Comparison of ENCODE assay signal across 2 cellular contexts in genomic region chr10:16991011-16991410, GRCh38.
TF ChIP-seq lines count a peak whose summit lies in the region.

No MANE protein-coding gene starts in this region.

TF ChIP-seq in IMR-90, 13 proteins besides CTCF, POLR2A, EP300 and RAD21:
- TF ChIP-seq CHD1 (IDR thresholded peaks at IDR 0.05; ENCODE audit: low read depth, low read length) (no peak), NFE2L2 (IDR thresholded peaks at IDR 0.05; ENCODE audit: low read depth, low read length) (no peak), CEBPB (IDR thresholded peaks at IDR 0.05; ENCODE audit: low read depth, low read length) (no peak)

TF ChIP-seq in K562, 482 proteins besides CTCF, POLR2A, EP300 and RAD21:
- TF ChIP-seq C11orf30 (IDR thresholded peaks at IDR 0.05; ENCODE audit: low read depth) (peak; percentile 30; the same call in 1 of the 2 replicates), ZNF316 (IDR thresholded peaks at IDR 0.05) (peak; percentile 19; the same call in 1 of the 2 replicates), ZBTB12 (CRISPR knock-in tag; IDR thresholded peaks at IDR 0.05) (no peak)
